Comparison of ENCODE assay signal across 1 cellular context in the genomic region with DNA sequence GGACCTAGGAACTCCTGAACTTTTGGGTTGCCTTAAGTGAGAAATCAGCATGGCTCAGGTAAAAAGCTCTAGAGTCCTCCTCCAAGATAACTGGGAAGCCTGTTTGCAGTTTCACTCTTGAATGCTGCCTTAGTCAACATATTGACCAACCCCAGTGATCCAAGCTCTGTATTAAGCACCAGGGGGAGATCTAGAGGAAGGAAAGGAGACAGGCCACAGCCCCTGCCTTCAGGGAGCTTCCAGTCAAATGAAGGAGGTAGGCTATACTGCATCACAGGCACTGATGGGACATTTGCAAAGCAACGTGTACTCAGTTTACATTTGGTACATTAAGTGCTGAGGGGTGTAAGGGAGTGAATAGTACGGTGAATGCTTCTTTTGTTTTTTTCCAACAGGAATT.
TF ChIP-seq lines count a peak whose summit lies in the region.

No MANE protein-coding gene starts in this region.

TF ChIP-seq in HepG2, 621 proteins besides CTCF, POLR2A, EP300 and RAD21:
- 0 out of 2 replicates have a peak, but pooled peaks have one; percentile 29 for TF ChIP-seq ZNF782 (CRISPR knock-in tag; IDR thresholded peaks at IDR 0.05; ENCODE audit: borderline replicate concordance)
- TF ChIP-seq RELA (CRISPR knock-in tag; IDR thresholded peaks at IDR 0.05) = no peak
- TF ChIP-seq TRIM22 (IDR thresholded peaks at IDR 0.05) = no peak
- TF ChIP-seq, protein P1, sequence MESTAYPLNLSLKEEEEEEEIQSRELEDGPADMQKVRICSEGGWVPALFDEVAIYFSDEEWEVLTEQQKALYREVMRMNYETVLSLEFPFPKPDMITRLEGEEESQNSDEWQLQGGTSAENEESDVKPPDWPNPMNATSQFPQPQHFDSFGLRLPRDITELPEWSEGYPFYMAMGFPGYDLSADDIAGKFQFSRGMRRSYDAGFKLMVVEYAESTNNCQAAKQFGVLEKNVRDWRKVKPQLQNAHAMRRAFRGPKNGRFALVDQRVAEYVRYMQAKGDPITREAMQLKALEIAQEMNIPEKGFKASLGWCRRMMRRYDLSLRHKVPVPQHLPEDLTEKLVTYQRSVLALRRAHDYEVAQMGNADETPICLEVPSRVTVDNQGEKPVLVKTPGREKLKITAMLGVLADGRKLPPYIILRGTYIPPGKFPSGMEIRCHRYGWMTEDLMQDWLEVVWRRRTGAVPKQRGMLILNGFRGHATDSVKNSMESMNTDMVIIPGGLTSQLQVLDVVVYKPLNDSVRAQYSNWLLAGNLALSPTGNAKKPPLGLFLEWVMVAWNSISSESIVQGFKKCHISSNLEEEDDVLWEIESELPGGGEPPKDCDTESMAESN (CRISPR knock-in tag; conservative IDR thresholded peaks at IDR 0.05) = peak; percentile 91
- TF ChIP-seq ZNF205 (CRISPR knock-in tag; IDR thresholded peaks at IDR 0.05) = no peak
- TF ChIP-seq IKZF4 (CRISPR knock-in tag; IDR thresholded peaks at IDR 0.05; ENCODE audit: borderline replicate concordance, low read depth, not compliant biosample characterization) = no peak
- TF ChIP-seq ZNF572 (CRISPR knock-in tag; IDR thresholded peaks at IDR 0.05) = no peak
- no peak for TF ChIP-seq ERF (CRISPR knock-in tag; IDR thresholded peaks at IDR 0.05)
- no peak for TF ChIP-seq ZNF382 (CRISPR knock-in tag; IDR thresholded peaks at IDR 0.05; ENCODE audit: borderline replicate concordance)
- no peak for TF ChIP-seq ZSCAN20 (CRISPR knock-in tag; IDR thresholded peaks at IDR 0.05; ENCODE audit: borderline replicate concordance)
- 0 out of 2 replicates have a peak, but pooled peaks have one; percentile 23 for TF ChIP-seq ZMYM2 (CRISPR knock-in tag; IDR thresholded peaks at IDR 0.05)
